ENCODE assay signal across 28 cellular contexts in the genomic region with DNA sequence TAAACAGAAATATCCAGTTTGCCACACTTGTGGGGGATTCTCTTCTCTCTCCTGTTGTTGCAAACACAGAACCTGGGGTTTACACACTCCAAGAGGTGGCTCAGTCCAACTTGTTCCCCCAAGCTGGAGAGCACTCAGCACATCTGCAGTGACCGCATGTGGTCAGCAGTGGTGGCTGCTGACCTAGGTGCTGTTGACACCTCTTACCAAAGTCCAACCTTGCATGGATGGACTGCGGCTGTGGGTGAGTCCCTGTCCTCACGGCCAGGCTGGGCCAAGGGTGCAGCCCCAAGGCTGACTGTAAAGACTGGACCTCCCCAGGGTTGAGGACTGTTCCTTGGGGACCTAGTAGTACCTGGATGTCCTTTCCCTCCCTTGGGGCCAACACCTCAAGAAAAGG. TPM values are rescaled to one million over a fixed set of nuclear protein-coding genes. Genes with fewer than 3 reads are reported as not detected.
"Had no signal": no experiment of that assay in that cellular context is flagged by ENCODE, and none has a peak within 500 bp of the region (broad histone marks: within the 10 kb centered on the region; RNA-seq: fewer than 3 reads in every experiment).

No MANE protein-coding gene starts in this region.

- H3K4me3 Mint-ChIP-seq: activated naive CD4-positive, alpha-beta T cell treated with anti-CD3 and anti-CD28 coated beads, Interleukin-2, amount 50 U/mL, for 24 hours; activated naive CD8-positive, alpha-beta T cell treated with anti-CD3 and anti-CD28 coated beads, Interleukin-2, amount 50 U/mL, for 24 hours; activated T-cell treated with anti-CD3 and anti-CD28 coated beads, Interleukin-2, amount 50 U/mL, for 24 hours; memory B cell; naive thymus-derived CD4-positive, alpha-beta T cell had no signal

- H3K27me3 Mint-ChIP-seq: activated naive CD4-positive, alpha-beta T cell treated with anti-CD3 and anti-CD28 coated beads, Interleukin-2, amount 50 U/mL, for 24 hours; activated naive CD8-positive, alpha-beta T cell treated with anti-CD3 and anti-CD28 coated beads, Interleukin-2, amount 50 U/mL, for 24 hours; activated T-cell treated with anti-CD3 and anti-CD28 coated beads, Interleukin-2, amount 50 U/mL, for 24 hours; naive thymus-derived CD4-positive, alpha-beta T cell had no signal

- H3K9me3 ChIP-seq: gastroesophageal sphincter, spleen, suprapubic skin, tibial artery had no signal

- H3K27ac Mint-ChIP-seq: activated naive CD4-positive, alpha-beta T cell treated with anti-CD3 and anti-CD28 coated beads, Interleukin-2, amount 50 U/mL, for 24 hours; activated naive CD8-positive, alpha-beta T cell treated with anti-CD3 and anti-CD28 coated beads, Interleukin-2, amount 50 U/mL, for 24 hours; activated T-cell treated with anti-CD3 and anti-CD28 coated beads, Interleukin-2, amount 50 U/mL, for 24 hours; memory B cell had no signal

- H3K4me3 ChIP-seq: gastroesophageal sphincter, hepatocyte, spleen, suprapubic skin, tibial artery had no signal

- H3K27me3 ChIP-seq: gastroesophageal sphincter, hepatocyte, suprapubic skin, tibial artery had no signal

- DNase-seq: activated CD4-positive, alpha-beta T cell treated with anti-CD3 and anti-CD28 coated beads for 48 hours; activated CD4-positive, alpha-beta T cell treated with anti-CD3 and anti-CD28 coated beads, Interleukin-2, amount 50 U/mL, for 48 hours; activated CD8-positive, alpha-beta memory T cell treated with anti-CD3 and anti-CD28 coated beads, Interleukin-2, amount 50 U/mL, for 48 hours; activated gamma-delta T cell; activated naive CD8-positive, alpha-beta T cell treated with anti-CD3 and anti-CD28 coated beads, Interleukin-2, amount 50 U/mL, for 24 hours; activated T-cell treated with anti-CD3 and anti-CD28 coated beads, Interleukin-2, amount 50 U/mL, for 24 hours; amygdala; caudate nucleus; islet precursor cell; left cardiac atrium; midbrain; naive thymus-derived CD4-positive, alpha-beta T cell; occipital lobe; right cardiac atrium; spleen; stimulated activated naive CD4-positive, alpha-beta T cell; T-helper 9 cell; tibial artery had no signal

- ATAC-seq: activated CD4-positive, CD25-positive, alpha-beta regulatory T cell treated with anti-CD3 and anti-CD28 coated beads, Interleukin-2, amount 50 U/mL, for 24 hours; activated naive CD8-positive, alpha-beta T cell treated with anti-CD3 and anti-CD28 coated beads, Interleukin-2, amount 50 U/mL, for 24 hours; gastroesophageal sphincter; left cardiac atrium; naive thymus-derived CD4-positive, alpha-beta T cell; right cardiac atrium had no signal

- H3K27ac ChIP-seq: gastroesophageal sphincter, hepatocyte, spleen, suprapubic skin, tibial artery had no signal

RNA-seq across cellular contexts. Expression of a gene that starts 34.1 kb away (rescaled TPM):
- total RNA-seq: endothelial cell of umbilical vein; fibroblast of lung; fibroblast of villous mesenchyme; T-helper 1 cell treated with Interleukin-12 subunit alpha and Interleukin-12 subunit beta and Interleukin-4 antibody, amounts not matched to agents 30 ng/mL and 1 ng/mL, for 36 hours had no signal

RNA-seq across cellular contexts. Expression of a gene that starts 39.9 kb away (rescaled TPM):
- total RNA-seq: endothelial cell of umbilical vein, occipital lobe had no signal
